2 cellular contexts compared by ENCODE assay signal in genomic region chr6:35367646-35368037, GRCh38.
TF ChIP-seq lines count a peak whose summit lies in the region.

No MANE protein-coding gene starts in this region.

TF ChIP-seq in HCT116, 20 proteins besides CTCF, POLR2A, EP300 and RAD21:
- peak; percentile 25; the same call in 1 of the 2 replicates for TF ChIP-seq CBX3 (IDR thresholded peaks at IDR 0.05; ENCODE audit: low read depth)
- TF ChIP-seq EGR1 (IDR thresholded peaks at IDR 0.05; ENCODE audit: low read depth) = no peak
- no peak for TF ChIP-seq SP1 (IDR thresholded peaks at IDR 0.05; ENCODE audit: low read depth)
- no peak for TF ChIP-seq ELF1 (IDR thresholded peaks at IDR 0.05; ENCODE audit: borderline replicate concordance, low read depth)
TF ChIP-seq in HCT116: peak in this region for 1.

TF ChIP-seq in GM12878, 131 proteins besides CTCF, POLR2A, EP300 and RAD21:
- TF ChIP-seq CEBPB (IDR thresholded peaks at IDR 0.05; ENCODE audit: borderline replicate concordance in 1 of 2, low read depth in 2 of 2, low read length in 2 of 2) = no peak
- no peak for TF ChIP-seq IRF3 (IDR thresholded peaks at IDR 0.05)
